Comparison of ENCODE assay signal across 20 cellular contexts in genomic region chr13:33189470-33189869, GRCh38.
DNase-seq lines count a peak whose midpoint lies in the region; ATAC-seq and TF ChIP-seq lines count a peak whose summit lies in the region.
"Had no signal": no experiment of that assay in that cellular context is flagged by ENCODE, and none has a peak within 500 bp of the region (broad histone marks: within the 10 kb centered on the region; RNA-seq: fewer than 3 reads in every experiment).

No MANE protein-coding gene starts in this region.

- no peak for TF ChIP-seq CTCF in left ventricle myocardium inferior (IDR thresholded peaks at IDR 0.05; ENCODE audit: borderline replicate concordance)
- no peak for TF ChIP-seq CTCF in chondrocyte (IDR thresholded peaks at IDR 0.05)
- no peak for TF ChIP-seq CTCF in parathyroid adenoma (IDR thresholded peaks at IDR 0.05)

- DNase-seq in left ventricle myocardium inferior = no peak
- DNase-seq in Right ventricle myocardium inferior (ENCODE audit: missing footprints) = no peak
- no peak for DNase-seq in chondrocyte (ENCODE audit: low spot score)
- no peak for DNase-seq in NCI-H446 (lab: John Stamatoyannopoulos, UW)
- no peak for DNase-seq in D341Med (ENCODE audit: low spot score)
- DNase-seq in NCI-H526 treated with DMSO at 0.1 percent for 48 hours (lab: John Stamatoyannopoulos, UW) = no peak
- no peak for DNase-seq in mucosa of gallbladder (ENCODE audit: low spot score)
- DNase-seq: activated CD4-positive, alpha-beta T cell treated with anti-CD3 and anti-CD28 coated beads, Interleukin-2, amount 50 U/mL, for 48 hours; activated naive CD4-positive, alpha-beta T cell treated with anti-CD3 and anti-CD28 coated beads for 36 hours; cerebellar nuclear complex; effector CD4-positive, alpha-beta T cell; immature natural killer cell; naive B cell; NCI-H2029 treated with DMSO at 0.1 percent for 48 hours; posterior cingulate gyrus; stimulated activated CD4-positive, alpha-beta T cell treated with anti-CD3 and anti-CD28 coated beads, Interleukin-2, amount 100 ng/mL, for 48 hours had no signal

- no peaks in the 10 kb centered on the region for H3K9me3 Mint-ChIP-seq in chondrocyte (ENCODE audit: low read depth)
- H3K9me3 Mint-ChIP-seq: activated naive CD4-positive, alpha-beta T cell treated with anti-CD3 and anti-CD28 coated beads for 36 hours; naive B cell had no signal

- peak overlapping the region; percentile 76 for H3K27ac Mint-ChIP-seq in chondrocyte (ENCODE audit: unreplicated experiment)
- H3K27ac Mint-ChIP-seq: activated naive CD4-positive, alpha-beta T cell treated with anti-CD3 and anti-CD28 coated beads for 36 hours; immature natural killer cell had no signal

- H3K27me3 Mint-ChIP-seq in chondrocyte (ENCODE audit: low read depth) = no peaks in the 10 kb centered on the region

- H3K9me3 ChIP-seq in left ventricle myocardium inferior (replicated peaks) = no peaks in the 10 kb centered on the region
- no peaks in the 10 kb centered on the region for H3K9me3 ChIP-seq in parathyroid adenoma (ENCODE audit: control insufficient read depth, low read length)

- H3K4me2 ChIP-seq in parathyroid adenoma (ENCODE audit: low read length) = no peak overlapping the region

- intact Hi-C loops in left ventricle myocardium inferior (cut with micrococcal nuclease) (no loop called here), Right ventricle myocardium inferior (cut with DNase I) (no loop called here)

- no peak for ATAC-seq in Right ventricle myocardium inferior
- ATAC-seq: K562 had no signal

- H3K9ac ChIP-seq in parathyroid adenoma = no peak overlapping the region

- peak overlapping the region; percentile 66 for H3K27ac ChIP-seq in left ventricle myocardium inferior (replicated peaks)
- peak overlapping the region; percentile 2 for H3K27ac ChIP-seq in parathyroid adenoma
- H3K27ac ChIP-seq: RWPE1 had no signal

- peaks cover 90% of the 10 kb centered on the region for H3K4me1 Mint-ChIP-seq in chondrocyte (ENCODE audit: low read depth)

- H3K27me3 ChIP-seq in left ventricle myocardium inferior (ENCODE audit: low read depth) = no peaks in the 10 kb centered on the region
- H3K27me3 ChIP-seq in parathyroid adenoma (ENCODE audit: control insufficient read depth, insufficient read depth, low read length) = no peaks in the 10 kb centered on the region

- no peaks in the 10 kb centered on the region for H3K79me2 ChIP-seq in parathyroid adenoma

- H2AFZ ChIP-seq in parathyroid adenoma = no peak overlapping the region

- H3K4me1 ChIP-seq in left ventricle myocardium inferior = peaks cover 99% of the 10 kb centered on the region
- peaks cover 15% of the 10 kb centered on the region for H3K4me1 ChIP-seq in parathyroid adenoma

- no peak overlapping the region for H3K4me3 Mint-ChIP-seq in chondrocyte (ENCODE audit: unreplicated experiment)
- H3K4me3 Mint-ChIP-seq: activated naive CD4-positive, alpha-beta T cell treated with anti-CD3 and anti-CD28 coated beads for 36 hours; immature natural killer cell had no signal

- H3K4me3 ChIP-seq in left ventricle myocardium inferior (no peak overlapping the region), parathyroid adenoma (ENCODE audit: low read depth, low read length) (no peak overlapping the region)
- H3K4me3 ChIP-seq: K562, skin epidermis had no signal

- peaks cover 6% of the 10 kb centered on the region for H3K36me3 Mint-ChIP-seq in chondrocyte (ENCODE audit: low read depth)
- H3K36me3 Mint-ChIP-seq: immature natural killer cell, naive B cell had no signal

- H3K36me3 ChIP-seq in left ventricle myocardium inferior (no peaks in the 10 kb centered on the region), parathyroid adenoma (ENCODE audit: control insufficient read depth, insufficient read depth, low read length) (no peaks in the 10 kb centered on the region)
